ENCODE assay signal across 25 cellular contexts in genomic region chr5:22938373-22938772, GRCh38.
"Had no signal": no experiment of that assay in that cellular context is flagged by ENCODE, and none has a peak within 500 bp of the region (broad histone marks: within the 10 kb centered on the region; RNA-seq: fewer than 3 reads in every experiment).

No MANE protein-coding gene starts in this region.

- H3K9ac ChIP-seq: KMS-11 had no signal

- H2AFZ ChIP-seq: PC-9 had no signal

- FAIRE-seq: TTC549 had no signal

- DNase-seq: activated B cell treated with CpG ODN at 0.5 μM for 24 hours; activated CD4-positive, alpha-beta memory T cell treated with anti-CD3 and anti-CD28 coated beads, Interleukin-2, amount 10 ng/mL, durations not matched to agents 7 days and 5 days; activated CD4-positive, alpha-beta T cell treated with anti-CD3 and anti-CD28 coated beads for 1 hour; activated CD4-positive, alpha-beta T cell treated with anti-CD3 and anti-CD28 coated beads, Interleukin-2, amount 10 ng/mL, durations not matched to agents 24 days and 14 days; activated gamma-delta T cell; activated naive CD4-positive, alpha-beta T cell treated with anti-CD3 and anti-CD28 coated beads for 36 hours; activated T-cell treated with anti-CD3 and anti-CD28 coated beads for 4 hours; activated T-cell treated with anti-CD3 and anti-CD28 coated beads, Interleukin-2, amount 50 U/mL, for 48 hours; amygdala; cerebellar nuclear complex; NCI-H1092 treated with DMSO at 0.1 percent for 48 hours; NCI-H1436; NCI-H1694 treated with DMSO at 0.1 percent for 48 hours; NCI-H2029 treated with DMSO at 0.1 percent for 48 hours; NCI-H446; NCI-H524; PC-9; T-cell; T-helper 2 cell; T1000 had no signal

- H3K4me3 ChIP-seq: PC-9, SK-N-MC had no signal

- ATAC-seq: activated T-helper 17 cell treated with anti-CD3 and anti-CD28 coated beads, Interleukin-2, amount 50 U/mL, for 72 hours; Right ventricle myocardium inferior; T-cell had no signal

- H3K27ac ChIP-seq: KMS-11, PC-9 had no signal

- H3K4me2 ChIP-seq: KMS-11, PC-9 had no signal
